ENCODE assay signal across 8 cellular contexts in the genomic region with DNA sequence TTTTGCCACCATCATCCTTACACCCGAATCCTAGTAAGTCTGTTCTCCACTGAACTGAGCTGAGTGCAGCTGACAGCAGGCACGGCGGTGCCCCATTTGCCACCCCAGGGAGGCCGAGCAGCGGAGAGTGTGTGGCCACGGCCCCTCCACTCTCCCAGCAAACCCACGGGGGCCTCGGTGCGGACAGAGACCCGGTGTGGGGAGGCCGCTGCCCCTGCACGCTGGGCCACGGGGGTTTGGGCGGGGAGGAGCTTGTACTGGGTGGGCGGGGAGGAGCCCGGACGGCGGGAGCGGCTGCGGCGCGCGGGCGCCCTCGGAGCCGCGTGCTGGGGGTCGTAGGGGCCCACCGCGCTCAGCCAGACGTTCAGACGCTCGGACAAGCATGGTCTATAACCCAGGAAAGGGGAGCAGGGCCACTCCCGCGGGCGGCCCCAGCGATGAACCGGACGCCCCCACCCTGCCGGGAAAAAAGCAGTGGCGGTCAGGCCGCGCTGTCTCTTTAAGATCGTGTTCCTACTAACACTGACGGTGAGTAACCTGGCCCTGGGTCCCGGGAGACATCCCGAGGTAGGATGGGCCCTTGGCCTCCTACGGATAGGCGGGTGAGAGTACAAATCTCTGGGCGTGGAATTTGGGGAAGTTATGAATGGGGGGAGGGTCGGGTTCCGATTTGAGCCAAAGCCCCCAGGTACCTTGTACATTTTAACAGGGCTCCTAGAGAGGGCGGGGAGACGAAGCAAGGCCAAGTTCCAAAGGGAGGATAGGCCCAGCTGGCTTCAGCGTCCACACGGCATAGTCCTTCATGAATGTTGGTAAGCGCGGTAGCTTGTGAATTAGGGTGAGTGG. TPM values are rescaled to one million over a fixed set of nuclear protein-coding genes. Genes with fewer than 3 reads are reported as not detected.
A peak's percentile ranks its signal among the peaks of the same experiment; 100 is the strongest.
DNase-seq lines count a peak whose midpoint lies in the region; ATAC-seq and TF ChIP-seq lines count a peak whose summit lies in the region.

ITPRIPL1 (plus strand) TSS at position 280 of the 846 bp plus-strand sequence; CDS start at position 803, 523 bp downstream.

- H3K4me1 Mint-ChIP-seq in CD4-positive, alpha-beta T cell (ENCODE audit: low read depth), result peaks cover 36% of the 10 kb centered on the region
- H3K4me1 Mint-ChIP-seq in neural crest cell, result peaks cover 42% of the 10 kb centered on the region

- H3K9me3 ChIP-seq in CD4-positive, alpha-beta T cell (ENCODE audit: control insufficient read depth, low read length), result no peaks in the 10 kb centered on the region

- TF ChIP-seq CTCF in CD4-positive, alpha-beta T cell (IDR thresholded peaks at IDR 0.05), result no peak
- TF ChIP-seq CTCF in neural crest cell (conservative IDR thresholded peaks at IDR 0.05), result no peak

- peak within 1 kb of the TSS; percentile 83 for H3K27ac Mint-ChIP-seq in CD4-positive, alpha-beta T cell
- peak within 1 kb of the TSS; percentile 79 for H3K27ac Mint-ChIP-seq in neural crest cell (ENCODE audit: unreplicated experiment)

- H3K27me3 ChIP-seq in CD4-positive, alpha-beta T cell (ENCODE audit: control insufficient read depth, insufficient read depth, low read length), result no peaks in the 10 kb centered on the region

- H3K27ac ChIP-seq in CD4-positive, alpha-beta T cell (ENCODE audit: low read depth, low read length), result peak within 1 kb of the TSS; percentile 29

- no peaks in the 10 kb centered on the region for H3K9me3 Mint-ChIP-seq in CD4-positive, alpha-beta T cell
- H3K9me3 Mint-ChIP-seq in neural crest cell, result no peaks in the 10 kb centered on the region

- H3K4me3 Mint-ChIP-seq in CD4-positive, alpha-beta T cell, result peak within 1 kb of the TSS; percentile 88
- peak within 1 kb of the TSS; percentile 89 for H3K4me3 Mint-ChIP-seq in neural crest cell

- peak; percentile 4 for ATAC-seq in CD4-positive, alpha-beta T cell (ENCODE audit: poor library complexity)
- ATAC-seq in esophagus mucosa (peak; percentile 63), HG03354 (IDR thresholded peaks at IDR 0.05; ENCODE audit: poor library complexity, severe bottlenecking, unreplicated experiment) (no peak), HG02852 (IDR thresholded peaks at IDR 0.05; ENCODE audit: unreplicated experiment) (no peak), HG02798 (IDR thresholded peaks at IDR 0.05; ENCODE audit: poor library complexity, unreplicated experiment) (no peak)

- H3K36me3 Mint-ChIP-seq in CD4-positive, alpha-beta T cell (ENCODE audit: low read depth), result peaks cover 8% of the 10 kb centered on the region
- peaks cover 16% of the 10 kb centered on the region for H3K36me3 Mint-ChIP-seq in neural crest cell (ENCODE audit: low read depth)

- CTCF ChIA-PET in CD4-positive, alpha-beta T cell (lab: Charles Lee), result interaction anchor here (0.9 to 1.3 kb wide), 3 partner anchors 11 to 156 kb away, joined by 3 to 5 read pairs (median 3); no protein-coding TSS in a partner anchor
- CTCF ChIA-PET in HEK293T (lab: Yijun Ruan, JAX), result interaction anchor here (0.7 to 0.8 kb wide), 2 partner anchors 64 to 151 kb away, joined by 3 read pairs; no protein-coding TSS in a partner anchor

- POLR2A ChIA-PET in CD4-positive, alpha-beta T cell (lab: Charles Lee), result interaction anchor here (0.9 to 7.1 kb wide), 7 partner anchors 9 to 213 kb away, joined by 3 to 59 read pairs (median 6); partner anchors contain the start of genes ARID5A, NCAPH and SNRNP200
- POLR2A ChIA-PET in HEK293T (lab: Yijun Ruan, JAX), result interaction anchor here (0.7 to 5.1 kb wide), 9 partner anchors 9 to 43 kb away, joined by 3 to 86 read pairs (median 4); partner anchors contain the start of genes NCAPH and SNRNP200

- H3K27me3 Mint-ChIP-seq in CD4-positive, alpha-beta T cell, result peaks cover 3% of the 10 kb centered on the region
- peaks cover 43% of the 10 kb centered on the region for H3K27me3 Mint-ChIP-seq in neural crest cell (ENCODE audit: low read depth)

- peak in 2 of 10 experiments; percentile 15 to 41 for DNase-seq in CD4-positive, alpha-beta T cell
- peak; percentile 58 for DNase-seq in HEK293T (ENCODE audit: extremely low spot score)
- peak; percentile 54 for DNase-seq in activated CD4-positive, alpha-beta T cell treated with anti-CD3 and anti-CD28 coated beads for 48 hours
- peak; percentile 25 for DNase-seq in neural crest cell (ENCODE audit: low read depth, low spot score)

- intact Hi-C loops in CD4-positive, alpha-beta T cell (cut with DNase I, micrococcal nuclease), result loop anchor here in 1 of 2 experiments (10.0 kb wide), 1 partner anchor 120 kb away; the partner anchor contains the start of gene STARD7

TF ChIP-seq in HEK293T, 16 proteins besides CTCF, POLR2A, EP300 and RAD21:
- TF ChIP-seq ZNF384 (IDR thresholded peaks at IDR 0.05) (no peak), L3MBTL2 (conservative IDR thresholded peaks at IDR 0.05) (peak; percentile 65; the same call in 1 of the 2 replicates)

RNA-seq across cellular contexts. Expression of gene ITPRIPL1, which starts in this region (rescaled TPM):
- total RNA-seq in CD4-positive, alpha-beta T cell, result 1 to 10 TPM; 5.1 to 5.7 TPM
- total RNA-seq in esophagus mucosa (1.8 TPM), neural crest cell (24.2 and 25.6 TPM in 2 replicates)

Comparison
In these comparisons a context has a peak if more than half of its experiments do, and no peak if none do; other contexts are left out.
1. ATAC-seq: peak in CD4-positive, alpha-beta T cell (single experiment) and esophagus mucosa (single experiment); none in HG03354 (single experiment), HG02852 (single experiment) and HG02798 (single experiment).